1 cellular context compared by ENCODE assay signal in genomic region chr11:1197886-1198765, GRCh38.
TF ChIP-seq lines count a peak whose summit lies in the region.

No MANE protein-coding gene starts in this region.

TF ChIP-seq in WTC11, 78 proteins besides CTCF, POLR2A, EP300 and RAD21 (continued from another document):
- TF ChIP-seq, protein P1, sequence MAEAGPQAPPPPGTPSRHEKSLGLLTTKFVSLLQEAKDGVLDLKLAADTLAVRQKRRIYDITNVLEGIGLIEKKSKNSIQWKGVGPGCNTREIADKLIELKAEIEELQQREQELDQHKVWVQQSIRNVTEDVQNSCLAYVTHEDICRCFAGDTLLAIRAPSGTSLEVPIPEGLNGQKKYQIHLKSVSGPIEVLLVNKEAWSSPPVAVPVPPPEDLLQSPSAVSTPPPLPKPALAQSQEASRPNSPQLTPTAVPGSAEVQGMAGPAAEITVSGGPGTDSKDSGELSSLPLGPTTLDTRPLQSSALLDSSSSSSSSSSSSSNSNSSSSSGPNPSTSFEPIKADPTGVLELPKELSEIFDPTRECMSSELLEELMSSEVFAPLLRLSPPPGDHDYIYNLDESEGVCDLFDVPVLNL (CRISPR knock-in tag; IDR thresholded peaks at IDR 0.05; ENCODE audit: borderline replicate concordance, low read depth): no peak
- no peak for TF ChIP-seq ETV6 (CRISPR knock-in tag; IDR thresholded peaks at IDR 0.05)
- TF ChIP-seq, protein P2, sequence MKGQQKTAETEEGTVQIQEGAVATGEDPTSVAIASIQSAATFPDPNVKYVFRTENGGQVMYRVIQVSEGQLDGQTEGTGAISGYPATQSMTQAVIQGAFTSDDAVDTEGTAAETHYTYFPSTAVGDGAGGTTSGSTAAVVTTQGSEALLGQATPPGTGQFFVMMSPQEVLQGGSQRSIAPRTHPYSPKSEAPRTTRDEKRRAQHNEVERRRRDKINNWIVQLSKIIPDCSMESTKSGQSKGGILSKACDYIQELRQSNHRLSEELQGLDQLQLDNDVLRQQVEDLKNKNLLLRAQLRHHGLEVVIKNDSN (CRISPR knock-in tag; IDR thresholded peaks at IDR 0.05): no peak
TF ChIP-seq in WTC11: peak in this region for 0.
